Comparison of ENCODE assay signal across 8 cellular contexts in genomic region chr9:6055213-6055612, GRCh38. TPM values are rescaled to one million over a fixed set of nuclear protein-coding genes. Genes with fewer than 3 reads are reported as not detected.
DNase-seq lines count a peak whose midpoint lies in the region; ATAC-seq and TF ChIP-seq lines count a peak whose summit lies in the region.

No MANE protein-coding gene starts in this region.

- peaks cover 4% of the 10 kb centered on the region for H3K9me3 Mint-ChIP-seq in osteocyte (ENCODE audit: unreplicated experiment)

- H3K27me3 Mint-ChIP-seq in osteocyte (ENCODE audit: unreplicated experiment): peaks cover 30% of the 10 kb centered on the region

- H3K27me3 ChIP-seq in WERI-Rb-1 (ENCODE audit: insufficient read depth, low read depth, severe bottlenecking): no peaks in the 10 kb centered on the region

- no peaks in the 10 kb centered on the region for H3K9me3 ChIP-seq in WERI-Rb-1 (ENCODE audit: severe bottlenecking)

- peak; percentile 71 for ATAC-seq in HG02884 (IDR thresholded peaks at IDR 0.05; ENCODE audit: unreplicated experiment)

- H3K36me3 Mint-ChIP-seq in osteocyte (ENCODE audit: unreplicated experiment): no peaks in the 10 kb centered on the region

- no peak overlapping the region for H3K4me3 ChIP-seq in WERI-Rb-1 (ENCODE audit: low read depth, low read length)
- H3K4me3 ChIP-seq in foreskin fibroblast (ENCODE audit: low read depth in 1 of 2, low read length in 2 of 2): no peak overlapping the region

- DNase-seq in stimulated activated CD4-positive, alpha-beta T cell treated with anti-CD3 and anti-CD28 coated beads, Interleukin-1b, Interleukin-23, amount 100 ng/mL, for 48 hours: peak; percentile 9
- no peak for DNase-seq in stimulated activated CD4-positive, alpha-beta T cell treated with anti-CD3 and anti-CD28 coated beads, Interleukin-12 subunit alpha, Interleukin-12 subunit beta, amount 100 ng/mL, for 4 hours
- DNase-seq in NCI-H2107 treated with DMSO at 0.1 percent for 48 hours (lab: John Stamatoyannopoulos, UW; ENCODE audit: unreplicated experiment) (peak; percentile 73), WERI-Rb-1 (peak; percentile 49), foreskin fibroblast (peak; percentile 79 to 89), osteocyte (ENCODE audit: extremely low spot score, unreplicated experiment) (no peak), cerebellar nuclear complex (lab: John Stamatoyannopoulos, UW) (no peak)

- no peak overlapping the region for H3K27ac Mint-ChIP-seq in osteocyte (ENCODE audit: unreplicated experiment)

- peak; percentile 41; the same call in 1 of the 2 replicates for TF ChIP-seq CTCF in WERI-Rb-1 (IDR thresholded peaks at IDR 0.05; ENCODE audit: low read depth, low read length)
- peak; percentile 36 for TF ChIP-seq CTCF in foreskin fibroblast (IDR thresholded peaks at IDR 0.05; ENCODE audit: low read depth, low read length)
- peak; percentile 54 for TF ChIP-seq CTCF in osteocyte (IDR thresholded peaks at IDR 0.05)

- no peak overlapping the region for H3K4me3 Mint-ChIP-seq in osteocyte (ENCODE audit: unreplicated experiment)

- no peaks in the 10 kb centered on the region for H3K36me3 ChIP-seq in WERI-Rb-1

- no peak overlapping the region for H3K27ac ChIP-seq in WERI-Rb-1

- no peaks in the 10 kb centered on the region for H3K4me1 Mint-ChIP-seq in osteocyte (ENCODE audit: unreplicated experiment)

RNA-seq across cellular contexts. Expression of gene RANBP6, which starts 39.8 kb away (rescaled TPM):
- 16.4 and 18.1 TPM in 2 replicates for total RNA-seq in osteocyte

Comparison
In these comparisons a context has a peak if more than half of its experiments do, and no peak if none do; other contexts are left out.
1. DNase-seq: peak in stimulated activated CD4-positive, alpha-beta T cell treated with anti-CD3 and anti-CD28 coated beads, Interleukin-1b, Interleukin-23, amount 100 ng/mL, for 48 hours (single experiment), NCI-H2107 treated with DMSO at 0.1 percent for 48 hours (single experiment), WERI-Rb-1 (single experiment) and foreskin fibroblast (2 of 2); none in stimulated activated CD4-positive, alpha-beta T cell treated with anti-CD3 and anti-CD28 coated beads, Interleukin-12 subunit alpha, Interleukin-12 subunit beta, amount 100 ng/mL, for 4 hours (single experiment), osteocyte (single experiment) and cerebellar nuclear complex (0 of 2).
2. Peak in every context shown above with its lines, with median percentiles within 50 percentile points of each other: CTCF ChIP-seq.